ENCODE assay signal across 10 cellular contexts in genomic region chr19:45087531-45087930, GRCh38. TPM values are rescaled to one million over a fixed set of nuclear protein-coding genes. Genes with fewer than 3 reads are reported as not detected.
DNase-seq lines count a peak whose midpoint lies in the region; ATAC-seq lines count a peak whose summit lies in the region.
"Had no signal": no experiment of that assay in that cellular context is flagged by ENCODE, and none has a peak within 500 bp of the region (broad histone marks: within the 10 kb centered on the region; RNA-seq: fewer than 3 reads in every experiment).

No MANE protein-coding gene starts in this region.

- CTCF ChIA-PET in CD8-positive, alpha-beta memory T cell (lab: Charles Lee), result interaction anchor here (1.2 to 2.0 kb wide), 3 partner anchors 16 to 99 kb away, joined by 3 to 7 read pairs (median 4); partner anchors contain the start of genes BLOC1S3 and TRAPPC6A

- H3K4me3 ChIP-seq in CD8-positive, alpha-beta memory T cell (ENCODE audit: low read length), result no peak overlapping the region
- H3K4me3 ChIP-seq: gastrocnemius medialis had no signal

- peaks cover 41 to 50% (median 47%) of the 10 kb centered on the region in 3 donors for H3K4me1 Mint-ChIP-seq in CD8-positive, alpha-beta memory T cell
- peaks cover 26% of the 10 kb centered on the region for H3K4me1 Mint-ChIP-seq in T-helper 1 cell treated with Interleukin-12 subunit alpha and Interleukin-12 subunit beta and Interleukin-4 antibody, amounts not matched to agents 30 μg/mL and 1 μg/mL, for 36 hours (ENCODE audit: low read depth)
- H3K4me1 Mint-ChIP-seq in activated T-helper 1 cell treated with anti-CD3 and anti-CD28 coated beads, Interleukin-12 subunit alpha, Interleukin-12 subunit beta, Interleukin-2, Interleukin-4 antibody, amounts not matched to agents 30 ng/mL and 10 ng/mL and 1 ng/mL, durations not matched to agents 14 hours and 24 hours and 36 hours (ENCODE audit: low read depth), result peaks cover 26% of the 10 kb centered on the region
- H3K4me1 Mint-ChIP-seq in memory B cell, result peaks cover 12% of the 10 kb centered on the region

- peaks cover 5 to 31% (median 6%) of the 10 kb centered on the region in 3 donors for H3K36me3 Mint-ChIP-seq in CD8-positive, alpha-beta memory T cell
- peaks cover 18% of the 10 kb centered on the region for H3K36me3 Mint-ChIP-seq in T-helper 1 cell treated with Interleukin-12 subunit alpha and Interleukin-12 subunit beta and Interleukin-4 antibody, amounts not matched to agents 30 μg/mL and 1 μg/mL, for 36 hours (ENCODE audit: low read depth)
- H3K36me3 Mint-ChIP-seq in activated T-helper 1 cell treated with anti-CD3 and anti-CD28 coated beads, Interleukin-12 subunit alpha, Interleukin-12 subunit beta, Interleukin-2, Interleukin-4 antibody, amounts not matched to agents 30 ng/mL and 10 ng/mL and 1 ng/mL, durations not matched to agents 14 hours and 24 hours and 36 hours (ENCODE audit: low read depth), result peaks cover 19% of the 10 kb centered on the region
- peaks cover 10% of the 10 kb centered on the region for H3K36me3 Mint-ChIP-seq in memory B cell

- no peaks in the 10 kb centered on the region for H3K9me3 ChIP-seq in CD8-positive, alpha-beta memory T cell (ENCODE audit: low read length)
- H3K9me3 ChIP-seq: gastrocnemius medialis had no signal

- H3K27ac ChIP-seq in CD8-positive, alpha-beta memory T cell (ENCODE audit: low read depth, low read length), result no peak overlapping the region
- H3K27ac ChIP-seq: gastrocnemius medialis had no signal

- H3K27me3 ChIP-seq in CD8-positive, alpha-beta memory T cell (ENCODE audit: insufficient read depth, low read length, poor library complexity, severe bottlenecking), result no peaks in the 10 kb centered on the region
- H3K27me3 ChIP-seq: gastrocnemius medialis had no signal

- peaks cover 5% of the 10 kb centered on the region for H3K36me3 ChIP-seq in CD8-positive, alpha-beta memory T cell (ENCODE audit: insufficient read depth, low read length)

- H3K9me3 Mint-ChIP-seq in CD8-positive, alpha-beta memory T cell, result peaks cover 0 to 3% (median 0%) of the 10 kb centered on the region in 5 donors
- H3K9me3 Mint-ChIP-seq in T-helper 1 cell treated with Interleukin-12 subunit alpha and Interleukin-12 subunit beta and Interleukin-4 antibody, amounts not matched to agents 30 μg/mL and 1 μg/mL, for 36 hours, result peaks cover 2% of the 10 kb centered on the region
- H3K9me3 Mint-ChIP-seq in activated T-helper 1 cell treated with anti-CD3 and anti-CD28 coated beads, Interleukin-12 subunit alpha, Interleukin-12 subunit beta, Interleukin-2, Interleukin-4 antibody, amounts not matched to agents 30 ng/mL and 10 ng/mL and 1 ng/mL, durations not matched to agents 14 hours and 24 hours and 36 hours, result peaks cover 3% of the 10 kb centered on the region
- H3K9me3 Mint-ChIP-seq in memory B cell, result no peaks in the 10 kb centered on the region

- H3K27me3 Mint-ChIP-seq in CD8-positive, alpha-beta memory T cell, result no peaks in the 10 kb centered on the region
- H3K27me3 Mint-ChIP-seq in T-helper 1 cell treated with Interleukin-12 subunit alpha and Interleukin-12 subunit beta and Interleukin-4 antibody, amounts not matched to agents 30 μg/mL and 1 μg/mL, for 36 hours (ENCODE audit: low read depth), result no peaks in the 10 kb centered on the region
- no peaks in the 10 kb centered on the region for H3K27me3 Mint-ChIP-seq in activated T-helper 1 cell treated with anti-CD3 and anti-CD28 coated beads, Interleukin-12 subunit alpha, Interleukin-12 subunit beta, Interleukin-2, Interleukin-4 antibody, amounts not matched to agents 30 ng/mL and 10 ng/mL and 1 ng/mL, durations not matched to agents 14 hours and 24 hours and 36 hours (ENCODE audit: insufficient read depth)
- no peaks in the 10 kb centered on the region for H3K27me3 Mint-ChIP-seq in memory B cell

- POLR2A ChIA-PET in CD8-positive, alpha-beta memory T cell (lab: Charles Lee), result interaction anchor here (1.9 kb wide), 1 partner anchor 16 kb away, joined by 4 read pairs; no protein-coding TSS in a partner anchor

- ATAC-seq in memory B cell (ENCODE audit: low read depth), result no peak
- ATAC-seq: gastrocnemius medialis, left ventricle myocardium superior had no signal

- intact Hi-C loops in activated T-helper 1 cell treated with anti-CD3 and anti-CD28 coated beads, Interleukin-12 subunit alpha, Interleukin-12 subunit beta, Interleukin-2, Interleukin-4 antibody, amounts not matched to agents 30 ng/mL and 10 ng/mL and 1 ng/mL, durations not matched to agents 14 hours and 24 hours and 36 hours (cut with micrococcal nuclease), result no loop called here

- peak; percentile 39 to 90 (median 77) for DNase-seq in CD8-positive, alpha-beta memory T cell
- peak; percentile 48 for DNase-seq in activated T-helper 1 cell treated with anti-CD3 and anti-CD28 coated beads, Interleukin-12 subunit alpha, Interleukin-12 subunit beta, Interleukin-2, Interleukin-4 antibody, amounts not matched to agents 30 ng/mL and 10 ng/mL and 1 ng/mL, durations not matched to agents 14 hours and 24 hours and 36 hours (ENCODE audit: low spot score)
- DNase-seq in memory B cell (ENCODE audit: low spot score in 2 of 2) (no peak), NCI-H1105 (lab: John Stamatoyannopoulos, UW) (no peak), AG20443 (ENCODE audit: low spot score) (no peak), HuH-7.5 (ENCODE audit: low spot score) (no peak), Ammon's horn (ENCODE audit: low spot score) (no peak)
- DNase-seq: gastrocnemius medialis had no signal

- peak overlapping the region; percentile 69 to 98 (median 92) for H3K27ac Mint-ChIP-seq in CD8-positive, alpha-beta memory T cell
- peak overlapping the region; percentile 93 for H3K27ac Mint-ChIP-seq in T-helper 1 cell treated with Interleukin-12 subunit alpha and Interleukin-12 subunit beta and Interleukin-4 antibody, amounts not matched to agents 30 μg/mL and 1 μg/mL, for 36 hours
- peak overlapping the region; percentile 92 for H3K27ac Mint-ChIP-seq in activated T-helper 1 cell treated with anti-CD3 and anti-CD28 coated beads, Interleukin-12 subunit alpha, Interleukin-12 subunit beta, Interleukin-2, Interleukin-4 antibody, amounts not matched to agents 30 ng/mL and 10 ng/mL and 1 ng/mL, durations not matched to agents 14 hours and 24 hours and 36 hours
- peak overlapping the region; percentile 2 for H3K27ac Mint-ChIP-seq in memory B cell

- peaks cover 38% of the 10 kb centered on the region for H3K4me1 ChIP-seq in CD8-positive, alpha-beta memory T cell (ENCODE audit: insufficient read depth, low read length)

- peak overlapping the region; percentile 40 to 77 (median 64) for H3K4me3 Mint-ChIP-seq in CD8-positive, alpha-beta memory T cell
- peak overlapping the region; percentile 82 for H3K4me3 Mint-ChIP-seq in T-helper 1 cell treated with Interleukin-12 subunit alpha and Interleukin-12 subunit beta and Interleukin-4 antibody, amounts not matched to agents 30 μg/mL and 1 μg/mL, for 36 hours
- peak overlapping the region; percentile 15 for H3K4me3 Mint-ChIP-seq in activated T-helper 1 cell treated with anti-CD3 and anti-CD28 coated beads, Interleukin-12 subunit alpha, Interleukin-12 subunit beta, Interleukin-2, Interleukin-4 antibody, amounts not matched to agents 30 ng/mL and 10 ng/mL and 1 ng/mL, durations not matched to agents 14 hours and 24 hours and 36 hours
- H3K4me3 Mint-ChIP-seq in memory B cell, result peak overlapping the region; percentile 43

RNA-seq across cellular contexts. Expression of gene PPP1R37, which starts 5.4 kb away (rescaled TPM):
- total RNA-seq in CD8-positive, alpha-beta memory T cell, result 10 to 100 TPM; 17.8 to 18.3 TPM
- 0.79 TPM for polyA plus RNA-seq in CD8-positive, alpha-beta memory T cell
- total RNA-seq in activated T-helper 1 cell treated with anti-CD3 and anti-CD28 coated beads, Interleukin-12 subunit alpha, Interleukin-12 subunit beta, Interleukin-2, Interleukin-4 antibody, amounts not matched to agents 30 ng/mL and 10 ng/mL and 1 ng/mL, durations not matched to agents 14 hours and 24 hours and 36 hours, result 20.4 and 20.5 TPM in 2 replicates

RNA-seq across cellular contexts. Expression of gene GEMIN7, which starts 8.5 kb away (rescaled TPM):
- 10 to 100 TPM; 51.6 TPM for total RNA-seq in CD8-positive, alpha-beta memory T cell
- polyA plus RNA-seq in CD8-positive, alpha-beta memory T cell, result 93.5 TPM
- 46.8 and 53.6 TPM in 2 replicates for total RNA-seq in activated T-helper 1 cell treated with anti-CD3 and anti-CD28 coated beads, Interleukin-12 subunit alpha, Interleukin-12 subunit beta, Interleukin-2, Interleukin-4 antibody, amounts not matched to agents 30 ng/mL and 10 ng/mL and 1 ng/mL, durations not matched to agents 14 hours and 24 hours and 36 hours

RNA-seq across cellular contexts. Expression of gene ZNF296, which starts 11.3 kb away (rescaled TPM):
- 1 to 10 TPM; 7.9 to 8.5 TPM for total RNA-seq in CD8-positive, alpha-beta memory T cell
- 6.7 TPM for polyA plus RNA-seq in CD8-positive, alpha-beta memory T cell
- total RNA-seq in activated T-helper 1 cell treated with anti-CD3 and anti-CD28 coated beads, Interleukin-12 subunit alpha, Interleukin-12 subunit beta, Interleukin-2, Interleukin-4 antibody, amounts not matched to agents 30 ng/mL and 10 ng/mL and 1 ng/mL, durations not matched to agents 14 hours and 24 hours and 36 hours, result 4.3 and 4.7 TPM in 2 replicates
- total RNA-seq: gastrocnemius medialis had no signal

RNA-seq across cellular contexts. Expression of gene CLASRP, which starts 48.7 kb away (rescaled TPM):
- 10 to 100 TPM; 75.5 to 84.1 TPM for total RNA-seq in CD8-positive, alpha-beta memory T cell
- 7.9 TPM for polyA plus RNA-seq in CD8-positive, alpha-beta memory T cell
- 106 and 116 TPM in 2 replicates for total RNA-seq in activated T-helper 1 cell treated with anti-CD3 and anti-CD28 coated beads, Interleukin-12 subunit alpha, Interleukin-12 subunit beta, Interleukin-2, Interleukin-4 antibody, amounts not matched to agents 30 ng/mL and 10 ng/mL and 1 ng/mL, durations not matched to agents 14 hours and 24 hours and 36 hours

Comparison
In these comparisons a context has a peak if more than half of its experiments do, and no peak if none do; other contexts are left out.
1. DNase-seq: peak in CD8-positive, alpha-beta memory T cell (5 of 5) and activated T-helper 1 cell treated with anti-CD3 and anti-CD28 coated beads, Interleukin-12 subunit alpha, Interleukin-12 subunit beta, Interleukin-2, Interleukin-4 antibody, amounts not matched to agents 30 ng/mL and 10 ng/mL and 1 ng/mL, durations not matched to agents 14 hours and 24 hours and 36 hours (single experiment); none in memory B cell (0 of 2), NCI-H1105 (single experiment), AG20443 (single experiment), HuH-7.5 (single experiment) and Ammon's horn (single experiment).
2. H3K27ac Mint-ChIP-seq: peak in every context shown above with its lines; median percentile 93 in T-helper 1 cell treated with Interleukin-12 subunit alpha and Interleukin-12 subunit beta and Interleukin-4 antibody, amounts not matched to agents 30 μg/mL and 1 μg/mL, for 36 hours; 92 in CD8-positive, alpha-beta memory T cell; 92 in activated T-helper 1 cell treated with anti-CD3 and anti-CD28 coated beads, Interleukin-12 subunit alpha, Interleukin-12 subunit beta, Interleukin-2, Interleukin-4 antibody, amounts not matched to agents 30 ng/mL and 10 ng/mL and 1 ng/mL, durations not matched to agents 14 hours and 24 hours and 36 hours; 2 in memory B cell.
3. H3K4me3 Mint-ChIP-seq: peak in every context shown above with its lines; median percentile 82 in T-helper 1 cell treated with Interleukin-12 subunit alpha and Interleukin-12 subunit beta and Interleukin-4 antibody, amounts not matched to agents 30 μg/mL and 1 μg/mL, for 36 hours; 64 in CD8-positive, alpha-beta memory T cell; 43 in memory B cell; 15 in activated T-helper 1 cell treated with anti-CD3 and anti-CD28 coated beads, Interleukin-12 subunit alpha, Interleukin-12 subunit beta, Interleukin-2, Interleukin-4 antibody, amounts not matched to agents 30 ng/mL and 10 ng/mL and 1 ng/mL, durations not matched to agents 14 hours and 24 hours and 36 hours.